ENCODE assay signal across 8 cellular contexts in the genomic region with DNA sequence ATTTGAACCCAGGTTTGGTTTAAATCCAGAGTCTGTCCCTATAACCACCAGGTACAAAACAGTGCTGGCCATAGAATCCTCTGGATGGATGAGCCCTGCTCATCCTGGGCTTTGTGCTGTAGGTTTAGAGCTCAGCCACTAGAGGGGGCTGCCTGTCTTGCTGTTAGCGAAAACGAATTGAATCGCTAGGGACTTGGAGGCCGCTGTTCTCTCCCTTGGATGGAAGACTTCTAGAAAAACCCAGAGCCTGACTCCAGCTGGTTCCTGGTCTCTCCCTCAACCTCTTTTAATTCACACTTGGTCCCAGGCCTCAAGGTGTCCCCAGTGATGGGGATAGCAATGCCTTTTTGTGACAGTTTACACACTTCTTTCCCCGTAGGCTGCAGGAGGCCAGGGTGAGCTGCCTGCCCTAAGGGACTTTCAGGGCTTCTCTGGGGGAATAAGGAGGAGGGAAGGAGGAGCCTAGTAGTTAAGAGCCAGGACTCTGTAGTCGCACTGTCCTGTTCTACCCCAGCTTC. TPM values are rescaled to one million over a fixed set of nuclear protein-coding genes. Genes with fewer than 3 reads are reported as not detected.
A peak's percentile ranks its signal among the peaks of the same experiment; 100 is the strongest.
DNase-seq lines count a peak whose midpoint lies in the region; ATAC-seq and TF ChIP-seq lines count a peak whose summit lies in the region.

No MANE protein-coding gene starts in this region.

- DNase-seq in ELR (ENCODE audit: low read depth) (peak; percentile 81), MV-4-11 (lab: John Stamatoyannopoulos, UW) (peak; percentile 11), T follicular helper cell (ENCODE audit: low read depth) (peak; percentile 32), astrocyte of the cerebellum (ENCODE audit: low read depth) (peak; percentile 49), iPS DF 19.7 (ENCODE audit: low read depth, low spot score) (peak; percentile 28), spleen (no peak)

- no peak overlapping the region for H3K27ac ChIP-seq in spleen

- intact Hi-C loops in spleen (cut with DNase I; ENCODE audit: low total_unique reads): loop anchor here (10.0 kb wide), 2 partner anchors 60 to 1000 kb away; no protein-coding TSS in a partner anchor

- TF ChIP-seq POLR2A in spleen (IDR thresholded peaks at IDR 0.05): no peak

- no peaks in the 10 kb centered on the region for H3K4me1 ChIP-seq in spleen

- TF ChIP-seq CTCF in astrocyte of the cerebellum (IDR thresholded peaks at IDR 0.05; ENCODE audit: low read depth, low read length, missing control alignments): peak; percentile 86
- peak in 10 of 11 experiments; percentile 22 to 77 (median 73) for TF ChIP-seq CTCF in spleen (IDR thresholded peaks at IDR 0.05 in 8 of 11, conservative IDR thresholded peaks at IDR 0.05 in 3 of 11)

- H3K4me3 ChIP-seq in astrocyte of the cerebellum (ENCODE audit: low read depth, low read length) (no peak overlapping the region), spleen (no peak overlapping the region)

- in situ Hi-C loops in astrocyte of the cerebellum (cut with HindIII; ENCODE audit: low sequenced_read_pairs): no loop called here

- no peaks in the 10 kb centered on the region for H3K36me3 ChIP-seq in spleen

- ATAC-seq in GM21825 (IDR thresholded peaks at IDR 0.05; ENCODE audit: unreplicated experiment) (peak; percentile 83), HG02623 (IDR thresholded peaks at IDR 0.05; ENCODE audit: unreplicated experiment) (no peak)

- H3K9me3 ChIP-seq in spleen: no peaks in the 10 kb centered on the region

- WGBS in spleen, 5 donors: 26 to 83% (median 28%) methylated on average over 1 to 6 of the region's 6 CpGs

- peaks cover 0 to 42% (median 0%) of the 10 kb centered on the region in 7 donors for H3K27me3 ChIP-seq in spleen (replicated peaks in 1 of 7)

RNA-seq across cellular contexts. Expression of gene RIPPLY1, which starts 8.7 kb away (rescaled TPM):
- total RNA-seq in spleen: not detected
- not detected for polyA plus RNA-seq in spleen

RNA-seq across cellular contexts. Expression of gene CLDN2, which starts 25.8 kb away (rescaled TPM):
- total RNA-seq in spleen: not detected
- polyA plus RNA-seq in spleen: not detected
